Comparison of ENCODE assay signal across 1 cellular context in genomic region chr14:91009501-91010152, GRCh38.
TF ChIP-seq lines count a peak whose summit lies in the region.

No MANE protein-coding gene starts in this region.

TF ChIP-seq in HepG2, 621 proteins besides CTCF, POLR2A, EP300 and RAD21 (continued from another document):
- TF ChIP-seq SMARCC2 (IDR thresholded peaks at IDR 0.05) = no peak
- no peak for TF ChIP-seq ARID3A (IDR thresholded peaks at IDR 0.05; ENCODE audit: low read depth, low read length)
- TF ChIP-seq FOXM1 (CRISPR knock-in tag; IDR thresholded peaks at IDR 0.05) = no peak
- no peak for TF ChIP-seq KMT2B (CRISPR knock-in tag; IDR thresholded peaks at IDR 0.05)
- no peak for TF ChIP-seq CAMTA2 (CRISPR knock-in tag; IDR thresholded peaks at IDR 0.05; ENCODE audit: borderline replicate concordance)
- no peak for TF ChIP-seq MZF1 (CRISPR knock-in tag; IDR thresholded peaks at IDR 0.05; ENCODE audit: borderline replicate concordance)
- TF ChIP-seq FOXK1 (CRISPR knock-in tag; IDR thresholded peaks at IDR 0.05; ENCODE audit: borderline replicate concordance, low read depth) = no peak
- TF ChIP-seq RBM39 (IDR thresholded peaks at IDR 0.05; ENCODE audit: low read depth, low read length, poor library complexity, severe bottlenecking) = no peak
